Comparison of ENCODE assay signal across 9 cellular contexts in the genomic region with DNA sequence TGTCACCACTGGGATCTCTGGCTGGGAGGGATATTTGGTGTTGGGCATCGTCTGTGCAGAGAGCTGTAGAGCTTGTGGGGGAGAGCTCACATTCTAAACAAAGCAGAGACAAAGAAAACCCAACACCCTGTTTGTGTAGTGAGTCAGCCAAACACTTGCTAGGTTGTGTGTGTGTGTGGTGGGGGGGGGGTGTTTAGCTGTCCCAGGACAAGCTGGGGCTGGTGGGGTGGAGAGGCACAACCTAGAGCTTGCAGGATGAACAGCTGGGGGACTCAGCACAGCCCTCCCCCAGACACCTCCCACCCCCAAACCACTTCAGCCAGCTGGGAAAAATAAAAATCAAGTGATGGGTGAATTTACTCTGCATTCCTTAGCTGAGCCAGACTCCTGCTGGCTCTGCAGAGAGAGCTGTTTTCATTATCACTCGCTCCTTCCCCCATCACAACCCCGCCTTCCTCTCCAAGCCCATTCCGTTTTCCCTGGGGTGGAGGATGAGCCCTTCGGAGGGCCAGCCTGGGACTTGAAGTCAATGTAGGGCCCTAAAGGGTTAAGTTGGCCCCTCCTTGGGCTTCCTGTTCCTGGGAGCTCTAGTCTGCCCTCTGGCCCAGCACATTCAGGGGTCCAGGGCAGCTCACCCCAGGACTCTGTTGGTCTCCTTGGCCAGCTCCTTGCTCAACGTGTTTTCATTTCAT. TPM values are rescaled to one million over a fixed set of nuclear protein-coding genes. Genes with fewer than 3 reads are reported as not detected.
DNase-seq lines count a peak whose midpoint lies in the region; TF ChIP-seq lines count a peak whose summit lies in the region.
"Had no signal": no experiment of that assay in that cellular context is flagged by ENCODE, and none has a peak within 500 bp of the region (broad histone marks: within the 10 kb centered on the region; RNA-seq: fewer than 3 reads in every experiment).

No MANE protein-coding gene starts in this region.

- H3K79me2 ChIP-seq in neural progenitor cell (ENCODE audit: low read depth) = no peaks in the 10 kb centered on the region

- H3K9ac ChIP-seq in neural progenitor cell = no peak overlapping the region

- peaks cover 32% of the 10 kb centered on the region for H3K4me1 Mint-ChIP-seq in neural progenitor cell

- H3K9me3 Mint-ChIP-seq in neural progenitor cell = no peaks in the 10 kb centered on the region

- TF ChIP-seq CTCF in esophagus squamous epithelium (IDR thresholded peaks at IDR 0.05) = no peak
- TF ChIP-seq CTCF in neural progenitor cell (IDR thresholded peaks at IDR 0.05) = no peak

- peak overlapping the region; percentile 78 for H2AFZ ChIP-seq in neural progenitor cell (replicated peaks)

- H3F3A ChIP-seq in neural progenitor cell (ENCODE audit: low read depth) = peaks cover 27% of the 10 kb centered on the region

- H3K4me2 ChIP-seq in neural progenitor cell = peak overlapping the region; percentile 68

- no peaks in the 10 kb centered on the region for H4K20me1 ChIP-seq in neural progenitor cell (ENCODE audit: low read depth)

- H3K4me1 ChIP-seq in esophagus squamous epithelium (peaks cover 15 to 84% (median 37%) of the 10 kb centered on the region in 3 donors), neural progenitor cell (peaks cover 17% of the 10 kb centered on the region)

- intact Hi-C loops in esophagus squamous epithelium (cut with DNase I) = no loop called here

- no peaks in the 10 kb centered on the region for H3K36me3 Mint-ChIP-seq in neural progenitor cell

- H3K27me3 ChIP-seq in esophagus squamous epithelium (peaks cover 0 to 13% (median 0%) of the 10 kb centered on the region in 4 donors), neural progenitor cell (peaks cover 29% of the 10 kb centered on the region)

- H3K4me3 ChIP-seq in esophagus squamous epithelium = peak overlapping the region in 1 of 4 donors; percentile 34
- peak overlapping the region; percentile 12 for H3K4me3 ChIP-seq in neural progenitor cell

- peak overlapping the region; percentile 53 for H3K27ac Mint-ChIP-seq in neural progenitor cell

- H3K9me3 ChIP-seq in esophagus squamous epithelium (no peaks in the 10 kb centered on the region), neural progenitor cell (ENCODE audit: low read depth) (no peaks in the 10 kb centered on the region)

- in situ Hi-C loops in Caki2 (cut with HindIII; ENCODE audit: low pct_unique_long_range_greater_than_20kb, low sequenced_read_pairs) = no loop called here

- H3K27ac ChIP-seq in esophagus squamous epithelium = peak overlapping the region in 3 of 4 donors; percentile 52 to 80 (median 75)
- H3K27ac ChIP-seq in neural progenitor cell = no peak overlapping the region

- H3K36me3 ChIP-seq in esophagus squamous epithelium (no peaks in the 10 kb centered on the region), neural progenitor cell (no peaks in the 10 kb centered on the region)

- no peak for TF ChIP-seq POLR2A in esophagus squamous epithelium (IDR thresholded peaks at IDR 0.05)

- DNase-seq in Caki2 (ENCODE audit: low read depth) (peak; percentile 79), NCI-H226 (peak; percentile 77), esophagus squamous epithelium (lab: John Stamatoyannopoulos, UW) (no peak), neural progenitor cell (ENCODE audit: low spot score) (peak; percentile 69), NCI-H146 (lab: John Stamatoyannopoulos, UW) (no peak), activated T-cell treated with anti-CD3 and anti-CD28 coated beads for 4 hours (no peak), NCI-H1092 (lab: John Stamatoyannopoulos, UW) (no peak)
- DNase-seq in stimulated activated CD4-positive, alpha-beta T cell treated with anti-CD3 and anti-CD28 coated beads, Interleukin-2, amount 100 ng/mL, for 48 hours = no peak
- DNase-seq: NCI-H2029 had no signal

- H3K27me3 Mint-ChIP-seq in neural progenitor cell (ENCODE audit: insufficient read depth, low read depth) = peaks cover 30% of the 10 kb centered on the region

- H3K4me3 Mint-ChIP-seq in neural progenitor cell = peak overlapping the region; percentile 75

- WGBS in esophagus squamous epithelium, 2 donors = 14 to 22% methylated on average over 6 of the region's 6 CpGs

RNA-seq across cellular contexts. Expression of a gene that starts 2.6 kb away (rescaled TPM):
- 4.3 and 14.9 TPM in 2 replicates for total RNA-seq in Caki2 (2014; rRNA removed; shearing (Covaris generic); ENCODE audit: low replicate concordance)
- 10 to 100 TPM in 3 of 4 donors, 1 to 10 TPM in 1; 9.0 to 21.7 (median 13.6) TPM for total RNA-seq in esophagus squamous epithelium
- total RNA-seq in neural progenitor cell (ENCODE audit: low replicate concordance) = 3.1 and 9.0 TPM in 2 replicates

RNA-seq across cellular contexts. Expression of a gene that starts 8.4 kb away (rescaled TPM):
- total RNA-seq in Caki2 (2014; rRNA removed; shearing (Covaris generic); ENCODE audit: low replicate concordance) = 0.64 and 1.3 TPM in 2 replicates
- 1 to 10 TPM; 1.9 to 4.0 (median 2.7) TPM for total RNA-seq in esophagus squamous epithelium
- total RNA-seq in neural progenitor cell (ENCODE audit: low replicate concordance) = 302 and 313 TPM in 2 replicates

Comparison
In these comparisons a context has a peak if more than half of its experiments do, and no peak if none do; other contexts are left out.
1. DNase-seq: peak in Caki2 (single experiment), NCI-H226 (single experiment) and neural progenitor cell (single experiment); none in esophagus squamous epithelium (single experiment), stimulated activated CD4-positive, alpha-beta T cell treated with anti-CD3 and anti-CD28 coated beads, Interleukin-2, amount 100 ng/mL, for 48 hours (0 of 2), NCI-H146 (single experiment), activated T-cell treated with anti-CD3 and anti-CD28 coated beads for 4 hours (single experiment) and NCI-H1092 (single experiment).
2. RNA of a gene that starts 8.4 kb away (total RNA-seq): 302 to 313 TPM in neural progenitor cell; 1.9 to 4.0 TPM in esophagus squamous epithelium and 0.64 to 1.3 TPM in Caki2; every median in the first group is over 10 times any median in the second.